ENCODE assay signal across 8 cellular contexts in genomic region chr3:53044371-53045106, GRCh38. TPM values are rescaled to one million over a fixed set of nuclear protein-coding genes. Genes with fewer than 3 reads are reported as not detected.
DNase-seq lines count a peak whose midpoint lies in the region; ATAC-seq, FAIRE-seq and TF ChIP-seq lines count a peak whose summit lies in the region.

No MANE protein-coding gene starts in this region.

- no peak for FAIRE-seq in RCC 7860 (lab: Jason Lieb, UNC)

- peak overlapping the region; percentile 75 for H3K4me3 ChIP-seq in GM12864 (ENCODE audit: low read depth, low read length)
- peak overlapping the region; percentile 77 for H3K4me3 ChIP-seq in RWPE2 (ENCODE audit: severe bottlenecking)
- peak overlapping the region; percentile 99 to 100 for H3K4me3 ChIP-seq in ascending aorta

- DNase-seq in GM12864 (ENCODE audit: low read depth) (no peak), RWPE2 (ENCODE audit: low spot score) (no peak), ascending aorta (ENCODE audit: low spot score in 2 of 2) (no peak), hepatic stellate cell (ENCODE audit: low spot score) (peak; percentile 42), putamen (ENCODE audit: low spot score) (peak; percentile 30), RCC 7860 (ENCODE audit: low spot score) (no peak), KG1 (lab: John Stamatoyannopoulos, UW) (no peak)

- peaks cover 19% of the 10 kb centered on the region for H3K4me1 ChIP-seq in RWPE2 (ENCODE audit: insufficient read depth, poor library complexity, severe bottlenecking)
- H3K4me1 ChIP-seq in ascending aorta: peaks cover 0 to 4% of the 10 kb centered on the region in 2 donors

- intact Hi-C loops in ascending aorta (cut with DNase I): loop anchor here (5.0 kb wide), 4 partner anchors 147 to 848 kb away; partner anchors contain the start of genes GNL3, PBRM1, SELENOK and STIMATE

- ATAC-seq in HG02852 (IDR thresholded peaks at IDR 0.05; ENCODE audit: unreplicated experiment): peak; percentile 2
- peak; percentile 30; the same call in 2 of the 3 replicates for ATAC-seq in RWPE2 (ENCODE audit: low read depth)

- H3K9me3 ChIP-seq in RWPE2 (ENCODE audit: severe bottlenecking) (no peaks in the 10 kb centered on the region), ascending aorta (no peaks in the 10 kb centered on the region)

- no peak for TF ChIP-seq CTCF in GM12864 (IDR thresholded peaks at IDR 0.05; ENCODE audit: low read depth, low read length, missing control alignments)
- no peak for TF ChIP-seq CTCF in RWPE2 (IDR thresholded peaks at IDR 0.05; ENCODE audit: poor library complexity, severe bottlenecking)
- no peak for TF ChIP-seq CTCF in ascending aorta (IDR thresholded peaks at IDR 0.05)

- H3K27ac ChIP-seq in RWPE2 (ENCODE audit: poor library complexity, severe bottlenecking) (peak overlapping the region; percentile 65), ascending aorta (peak overlapping the region; percentile 23 to 88)

- H3K36me3 ChIP-seq in RWPE2 (ENCODE audit: low read depth) (no peaks in the 10 kb centered on the region), ascending aorta (no peaks in the 10 kb centered on the region)

- H3K27me3 ChIP-seq in RWPE2 (ENCODE audit: insufficient read depth, poor library complexity, severe bottlenecking) (no peaks in the 10 kb centered on the region), ascending aorta (no peaks in the 10 kb centered on the region)

RNA-seq across cellular contexts. Expression of gene SFMBT1, which starts 1.3 kb away (rescaled TPM):
- total RNA-seq in ascending aorta: 1.4 TPM

Comparison
In these comparisons a context has a peak if more than half of its experiments do, and no peak if none do; other contexts are left out.
1. DNase-seq: peak in hepatic stellate cell (single experiment) and putamen (single experiment); none in GM12864 (single experiment), RWPE2 (single experiment), ascending aorta (0 of 2), RCC 7860 (single experiment) and KG1 (single experiment).
2. Peak in every context shown above with its lines, with median percentiles within 50 percentile points of each other: H3K4me3 ChIP-seq.